ENCODE assay signal across 15 cellular contexts in the genomic region with DNA sequence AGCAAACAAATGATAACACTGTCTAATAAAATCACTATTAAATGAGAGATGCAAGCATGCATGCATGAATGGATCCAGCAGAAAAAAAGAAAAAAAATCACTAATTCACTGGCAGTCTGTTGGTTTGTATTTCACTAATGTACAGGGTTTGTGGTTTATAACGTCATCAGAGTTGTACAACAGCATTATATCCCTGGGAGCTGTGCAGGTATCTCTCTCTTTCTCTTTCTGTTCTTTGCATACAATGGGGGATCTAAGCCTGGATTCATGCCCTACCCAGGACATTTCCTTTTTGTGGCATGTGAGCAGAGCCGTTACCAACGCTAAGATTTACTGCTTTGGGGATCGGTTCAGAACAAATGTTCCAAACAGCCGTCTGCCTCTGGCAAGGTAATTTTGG.
DNase-seq lines count a peak whose midpoint lies in the region; ATAC-seq and TF ChIP-seq lines count a peak whose summit lies in the region.
"Had no signal": no experiment of that assay in that cellular context is flagged by ENCODE, and none has a peak within 500 bp of the region (broad histone marks: within the 10 kb centered on the region; RNA-seq: fewer than 3 reads in every experiment).

No MANE protein-coding gene starts in this region.

- no peak overlapping the region for H2AFZ ChIP-seq in GM23338
- H2AFZ ChIP-seq: parathyroid adenoma had no signal

- peak overlapping the region; percentile 10 for H3K4me2 ChIP-seq in GM23338

- H3K36me3 ChIP-seq in GM23338 (ENCODE audit: insufficient read depth) = no peaks in the 10 kb centered on the region
- no peaks in the 10 kb centered on the region for H3K36me3 ChIP-seq in endodermal cell (ENCODE audit: control insufficient read depth, insufficient read depth, low read length)
- H3K36me3 ChIP-seq: heart left ventricle had no signal

- no peak overlapping the region for H3K27ac Mint-ChIP-seq in GM23338
- H3K27ac Mint-ChIP-seq in endodermal cell = no peak overlapping the region
- H3K27ac Mint-ChIP-seq: CD4-positive, alpha-beta T cell; T-cell had no signal

- H3K27me3 Mint-ChIP-seq in GM23338 (ENCODE audit: insufficient read depth, low read depth, poor library complexity) = peaks cover 12% of the 10 kb centered on the region
- H3K27me3 Mint-ChIP-seq in endodermal cell (ENCODE audit: insufficient read depth) = no peaks in the 10 kb centered on the region
- H3K27me3 Mint-ChIP-seq: CD4-positive, alpha-beta T cell; T-cell had no signal

- no peaks in the 10 kb centered on the region for H3K9me2 ChIP-seq in GM23338 (ENCODE audit: insufficient read depth)

- H3K27me3 ChIP-seq in GM23338 (ENCODE audit: insufficient read depth) = no peaks in the 10 kb centered on the region
- no peaks in the 10 kb centered on the region for H3K27me3 ChIP-seq in endodermal cell (ENCODE audit: control insufficient read depth, insufficient read depth, low read length, poor library complexity, severe bottlenecking)

- H3K79me2 ChIP-seq in GM23338 (replicated peaks; ENCODE audit: insufficient read depth) = no peaks in the 10 kb centered on the region
- H3K79me2 ChIP-seq: parathyroid adenoma had no signal

- peaks cover 11% of the 10 kb centered on the region for H3K9me3 ChIP-seq in endodermal cell (ENCODE audit: control insufficient read depth, low read length)
- H3K9me3 ChIP-seq: heart left ventricle had no signal

- H3K4me1 ChIP-seq in GM23338 (ENCODE audit: insufficient read depth) (peaks cover 36% of the 10 kb centered on the region), endodermal cell (ENCODE audit: control insufficient read depth, insufficient read depth, low read length) (peaks cover 13% of the 10 kb centered on the region)
- H3K4me1 ChIP-seq: heart left ventricle, parathyroid adenoma had no signal

- H3F3A ChIP-seq in GM23338 (replicated peaks; ENCODE audit: low read depth) = no peaks in the 10 kb centered on the region

- H4K20me1 ChIP-seq in GM23338 (replicated peaks; ENCODE audit: insufficient read depth) = no peaks in the 10 kb centered on the region

- peaks cover 41% of the 10 kb centered on the region for H3K4me1 Mint-ChIP-seq in GM23338
- peaks cover 40% of the 10 kb centered on the region for H3K4me1 Mint-ChIP-seq in endodermal cell
- H3K4me1 Mint-ChIP-seq: T-cell had no signal

- WGBS in endodermal cell (ENCODE audit: insufficient coverage in 1 of 2, insufficient read length in 1 of 2), 2 experiments = 55 to 56% methylated on average over 4 to 5 of the region's 5 CpGs

- H3K9ac ChIP-seq in endodermal cell (ENCODE audit: extremely low read depth, low read length, poor library complexity, severe bottlenecking) = no peak overlapping the region
- H3K9ac ChIP-seq: parathyroid adenoma had no signal

- H3K27ac ChIP-seq in GM23338 (ENCODE audit: low read depth) = no peak overlapping the region
- H3K27ac ChIP-seq in endodermal cell (ENCODE audit: low read depth, low read length) = no peak overlapping the region
- H3K27ac ChIP-seq: heart left ventricle, parathyroid adenoma had no signal

- no peak for TF ChIP-seq CTCF in GM23338 (conservative IDR thresholded peaks at IDR 0.05; ENCODE audit: low read depth in 2 of 2)
- no peak for TF ChIP-seq CTCF in endodermal cell (conservative IDR thresholded peaks at IDR 0.05)

- no peak overlapping the region for H3K4me3 ChIP-seq in GM23338
- no peak overlapping the region for H3K4me3 ChIP-seq in endodermal cell (ENCODE audit: low read length)
- H3K4me3 ChIP-seq: heart left ventricle, lung had no signal

- DNase-seq in GM23338 (ENCODE audit: low spot score) = no peak
- no peak for DNase-seq in endodermal cell
- no peak for DNase-seq in amniotic stem cell (lab: John Stamatoyannopoulos, UW)
- DNase-seq in anterior cingulate cortex (lab: John Stamatoyannopoulos, UW) = no peak
- DNase-seq: activated CD4-positive, alpha-beta T cell treated with anti-CD3 and anti-CD28 coated beads for 48 hours; CD4-positive, alpha-beta T cell; heart left ventricle; OCI-M1; T-cell had no signal

- H3K9me3 Mint-ChIP-seq in GM23338 (peaks cover 8% of the 10 kb centered on the region; the same call in 2 of the 3 replicates), endodermal cell (peaks cover 6% of the 10 kb centered on the region)
- H3K9me3 Mint-ChIP-seq: CD4-positive, alpha-beta T cell had no signal

- H3K4me3 Mint-ChIP-seq in GM23338 (no peak overlapping the region), endodermal cell (peak overlapping the region; percentile 5)
- H3K4me3 Mint-ChIP-seq: CD4-positive, alpha-beta T cell; T-cell had no signal

- ATAC-seq in GM18870 (IDR thresholded peaks at IDR 0.05; ENCODE audit: unreplicated experiment) (peak; percentile 92), GM23338 (no peak), HG03457 (IDR thresholded peaks at IDR 0.05; ENCODE audit: unreplicated experiment) (peak; percentile 75), GM19397 (IDR thresholded peaks at IDR 0.05; ENCODE audit: unreplicated experiment) (no peak), GM18511 (IDR thresholded peaks at IDR 0.05; ENCODE audit: unreplicated experiment) (no peak)
- ATAC-seq: heart left ventricle, T-cell had no signal

- H3K36me3 Mint-ChIP-seq in GM23338 (ENCODE audit: low read depth) = peaks cover 7% of the 10 kb centered on the region; the same call in 2 of the 3 replicates
- H3K36me3 Mint-ChIP-seq in endodermal cell (ENCODE audit: low read depth) = no peaks in the 10 kb centered on the region
- H3K36me3 Mint-ChIP-seq: T-cell had no signal

TF ChIP-seq in GM23338, 12 proteins besides CTCF, POLR2A, EP300 and RAD21:
- TF ChIP-seq POLR2AphosphoS5 (IDR thresholded peaks at IDR 0.05; ENCODE audit: low read depth) (no peak), STAT1 (IDR thresholded peaks at IDR 0.05; ENCODE audit: unreplicated experiment) (no peak)

Comparison
In these comparisons a context has a peak if more than half of its experiments do, and no peak if none do; other contexts are left out.
1. ATAC-seq: peak in GM18870 (single experiment) and HG03457 (single experiment); none in GM23338 (single experiment), GM19397 (single experiment) and GM18511 (single experiment).